Comparison of ENCODE assay signal across 19 cellular contexts in genomic region chr2:61291851-61292575, GRCh38.
A peak's percentile ranks its signal among the peaks of the same experiment; 100 is the strongest.
DNase-seq lines count a peak whose midpoint lies in the region; ATAC-seq and TF ChIP-seq lines count a peak whose summit lies in the region.
"Had no signal": no experiment of that assay in that cellular context is flagged by ENCODE, and none has a peak within 500 bp of the region (broad histone marks: within the 10 kb centered on the region; RNA-seq: fewer than 3 reads in every experiment).

No MANE protein-coding gene starts in this region.

- peak overlapping the region; percentile 11 for H3K27ac ChIP-seq in neutrophil
- H3K27ac ChIP-seq: C4-2B had no signal

- no peak for DNase-seq in activated T-cell treated with anti-CD3 and anti-CD28 coated beads, Interleukin-2, amount 50 U/mL, for 24 hours
- no peak for DNase-seq in activated T-cell treated with anti-CD3 and anti-CD28 coated beads for 4 hours
- DNase-seq in HFFc6, result no peak
- DNase-seq in central memory CD8-positive, alpha-beta T cell (ENCODE audit: low spot score in 2 of 2), result no peak
- no peak for DNase-seq in GM19240 (ENCODE audit: insufficient read length, low spot score)
- no peak for DNase-seq in T1000 (lab: John Stamatoyannopoulos, UW)
- DNase-seq: 8988T, KG1, NCI-H1092, NCI-H146, NCI-H2081 treated with DMSO at 0.1 percent for 48 hours, NCI-H510A, NCI-H82, SHP77 had no signal

- no peaks in the 10 kb centered on the region for H3K4me1 ChIP-seq in neutrophil (ENCODE audit: control insufficient read depth in 1 of 2, insufficient read depth in 1 of 2, low read depth in 1 of 2, low read length in 1 of 2)
- H3K4me1 ChIP-seq: HAP-1 had no signal

- H3K4me1 Mint-ChIP-seq in activated T-cell treated with anti-CD3 and anti-CD28 coated beads, Interleukin-2, amount 50 U/mL, for 24 hours (ENCODE audit: low read depth), result peaks cover 15% of the 10 kb centered on the region
- H3K4me1 Mint-ChIP-seq in HFFc6 (ENCODE audit: low read depth), result peaks cover 34% of the 10 kb centered on the region
- peaks cover 6% of the 10 kb centered on the region for H3K4me1 Mint-ChIP-seq in central memory CD8-positive, alpha-beta T cell

- H3K36me3 Mint-ChIP-seq in activated T-cell treated with anti-CD3 and anti-CD28 coated beads, Interleukin-2, amount 50 U/mL, for 24 hours (ENCODE audit: low read depth), result peaks cover 80% of the 10 kb centered on the region
- peaks cover 42% of the 10 kb centered on the region for H3K36me3 Mint-ChIP-seq in HFFc6 (ENCODE audit: low read depth)
- H3K36me3 Mint-ChIP-seq in central memory CD8-positive, alpha-beta T cell (ENCODE audit: insufficient read depth), result peaks cover 26% of the 10 kb centered on the region

- no peaks in the 10 kb centered on the region for H3K9me3 ChIP-seq in neutrophil
- H3K9me3 ChIP-seq: HAP-1 had no signal

- no peaks in the 10 kb centered on the region for H3K9me3 Mint-ChIP-seq in activated T-cell treated with anti-CD3 and anti-CD28 coated beads, Interleukin-2, amount 50 U/mL, for 24 hours
- H3K9me3 Mint-ChIP-seq in HFFc6, result no peaks in the 10 kb centered on the region
- H3K9me3 Mint-ChIP-seq in central memory CD8-positive, alpha-beta T cell, result no peaks in the 10 kb centered on the region

- no peak for ATAC-seq in central memory CD8-positive, alpha-beta T cell (replicated peaks; ENCODE audit: extremely low read depth, poor library complexity, severe bottlenecking)
- ATAC-seq in HG02642 (IDR thresholded peaks at IDR 0.05; ENCODE audit: poor library complexity, unreplicated experiment), result no peak
- ATAC-seq: SK-N-SH treated with all-trans-retinoic acid at 6 μM for 48 hours had no signal

- peak overlapping the region; percentile 16 for H3K27ac Mint-ChIP-seq in activated T-cell treated with anti-CD3 and anti-CD28 coated beads, Interleukin-2, amount 50 U/mL, for 24 hours
- peak overlapping the region; percentile 28 for H3K27ac Mint-ChIP-seq in HFFc6
- peak overlapping the region; percentile 15 for H3K27ac Mint-ChIP-seq in central memory CD8-positive, alpha-beta T cell (ENCODE audit: low read depth)

- no peak overlapping the region for H3K4me3 ChIP-seq in neutrophil (ENCODE audit: low read depth in 1 of 2, low read length in 1 of 2)
- H3K4me3 ChIP-seq: HAP-1 had no signal

- peaks cover 56% of the 10 kb centered on the region for H3K36me3 ChIP-seq in neutrophil

- no peaks in the 10 kb centered on the region for H3K27me3 Mint-ChIP-seq in activated T-cell treated with anti-CD3 and anti-CD28 coated beads, Interleukin-2, amount 50 U/mL, for 24 hours
- H3K27me3 Mint-ChIP-seq in HFFc6 (ENCODE audit: insufficient read depth), result no peaks in the 10 kb centered on the region
- no peaks in the 10 kb centered on the region for H3K27me3 Mint-ChIP-seq in central memory CD8-positive, alpha-beta T cell

- H3K27me3 ChIP-seq in neutrophil, result no peaks in the 10 kb centered on the region

- TF ChIP-seq CTCF in HFFc6 (IDR thresholded peaks at IDR 0.05), result no peak
- TF ChIP-seq CTCF in neutrophil (IDR thresholded peaks at IDR 0.05), result no peak

- H3K4me3 Mint-ChIP-seq in activated T-cell treated with anti-CD3 and anti-CD28 coated beads, Interleukin-2, amount 50 U/mL, for 24 hours, result no peak overlapping the region
- H3K4me3 Mint-ChIP-seq in HFFc6, result no peak overlapping the region
- no peak overlapping the region for H3K4me3 Mint-ChIP-seq in central memory CD8-positive, alpha-beta T cell
